Comparison of ENCODE assay signal across 23 cellular contexts in the genomic region with DNA sequence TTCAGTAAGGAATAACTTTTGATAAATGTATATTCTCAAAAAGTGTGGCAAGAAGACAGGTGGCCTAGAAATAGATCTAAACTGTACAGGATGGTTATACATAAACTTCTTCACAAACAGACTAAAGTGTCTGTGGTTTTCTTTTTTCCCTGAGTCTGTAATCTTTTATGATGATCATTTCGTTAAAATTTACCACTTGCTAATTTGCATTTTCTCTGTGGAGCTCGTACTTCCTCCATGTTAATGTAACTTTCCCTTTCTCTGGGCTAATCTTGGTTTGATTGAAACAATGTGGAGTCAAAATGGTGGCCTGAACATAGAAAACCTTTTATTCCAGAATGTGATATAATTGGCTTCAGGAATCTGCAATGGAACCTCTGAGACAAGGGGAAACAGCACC.
DNase-seq lines count a peak whose midpoint lies in the region; ATAC-seq, FAIRE-seq and TF ChIP-seq lines count a peak whose summit lies in the region.
"Had no signal": no experiment of that assay in that cellular context is flagged by ENCODE, and none has a peak within 500 bp of the region (broad histone marks: within the 10 kb centered on the region; RNA-seq: fewer than 3 reads in every experiment).

No MANE protein-coding gene starts in this region.

- no peak overlapping the region for H3K27ac Mint-ChIP-seq in endothelial cell (ENCODE audit: unreplicated experiment)

- FAIRE-seq in D721Med (lab: Jason Lieb, UNC) = no peak
- FAIRE-seq: G401.6, GM12891, K562, RCC 7860 had no signal

- H3K4me3 Mint-ChIP-seq in endothelial cell (ENCODE audit: unreplicated experiment) = no peak overlapping the region

- DNase-seq in SK-N-MC (ENCODE audit: low read depth, low spot score) (no peak), NAMALWA (ENCODE audit: low spot score) (no peak), endothelial cell (ENCODE audit: low spot score) (no peak), hepatic stellate cell (ENCODE audit: low spot score) (no peak), D721Med (ENCODE audit: insufficient read length, low spot score) (no peak)
- DNase-seq: C1 segment of cervical spinal cord, DND-41, NCI-H1048, NCI-H1436 treated with DMSO at 0.1 percent for 48 hours, NCI-H2081 treated with DMSO at 0.1 percent for 48 hours, NCI-H510A, NCI-H774, Right ventricle myocardium superior, T-helper 1 cell had no signal

- no peaks in the 10 kb centered on the region for H3K4me1 Mint-ChIP-seq in endothelial cell (ENCODE audit: unreplicated experiment)

- H3K9me3 Mint-ChIP-seq in endothelial cell (ENCODE audit: unreplicated experiment) = no peaks in the 10 kb centered on the region

- no peaks in the 10 kb centered on the region for H3K36me3 Mint-ChIP-seq in endothelial cell (ENCODE audit: low read depth, unreplicated experiment)

- H3K27ac ChIP-seq in SK-N-MC = peak overlapping the region; percentile 2; the same call in 1 of the 2 replicates
- H3K27ac ChIP-seq: GM23248 had no signal

- 0 out of 2 replicates have a peak overlapping the region, but pooled peaks have one; percentile 14 for H3K4me3 ChIP-seq in SK-N-MC
- H3K4me3 ChIP-seq: GM23248, K562 had no signal

- H3K9me3 ChIP-seq in SK-N-MC (ENCODE audit: low read depth, low read length) = no peaks in the 10 kb centered on the region

- TF ChIP-seq CTCF in endothelial cell (IDR thresholded peaks at IDR 0.05; ENCODE audit: unreplicated experiment) (no peak), D721Med (IDR thresholded peaks at IDR 0.05; ENCODE audit: insufficient read depth, missing control alignments) (no peak)

- no peaks in the 10 kb centered on the region for H3K36me3 ChIP-seq in SK-N-MC (ENCODE audit: insufficient read depth, low read length)

- no peak overlapping the region for H3K9ac ChIP-seq in SK-N-MC (ENCODE audit: insufficient read length)
- H3K9ac ChIP-seq: GM23248 had no signal

- ATAC-seq in GM18870 (IDR thresholded peaks at IDR 0.05; ENCODE audit: unreplicated experiment) (peak; percentile 72), GM21381 (IDR thresholded peaks at IDR 0.05; ENCODE audit: unreplicated experiment) (peak; percentile 52), HG03354 (IDR thresholded peaks at IDR 0.05; ENCODE audit: poor library complexity, severe bottlenecking, unreplicated experiment) (peak; percentile 69)
- ATAC-seq: K562, SK-N-SH treated with all-trans-retinoic acid at 6 μM for 48 hours had no signal

- no peaks in the 10 kb centered on the region for H3K27me3 Mint-ChIP-seq in endothelial cell (ENCODE audit: unreplicated experiment)
